Comparison of ENCODE assay signal across 18 cellular contexts in the genomic region with DNA sequence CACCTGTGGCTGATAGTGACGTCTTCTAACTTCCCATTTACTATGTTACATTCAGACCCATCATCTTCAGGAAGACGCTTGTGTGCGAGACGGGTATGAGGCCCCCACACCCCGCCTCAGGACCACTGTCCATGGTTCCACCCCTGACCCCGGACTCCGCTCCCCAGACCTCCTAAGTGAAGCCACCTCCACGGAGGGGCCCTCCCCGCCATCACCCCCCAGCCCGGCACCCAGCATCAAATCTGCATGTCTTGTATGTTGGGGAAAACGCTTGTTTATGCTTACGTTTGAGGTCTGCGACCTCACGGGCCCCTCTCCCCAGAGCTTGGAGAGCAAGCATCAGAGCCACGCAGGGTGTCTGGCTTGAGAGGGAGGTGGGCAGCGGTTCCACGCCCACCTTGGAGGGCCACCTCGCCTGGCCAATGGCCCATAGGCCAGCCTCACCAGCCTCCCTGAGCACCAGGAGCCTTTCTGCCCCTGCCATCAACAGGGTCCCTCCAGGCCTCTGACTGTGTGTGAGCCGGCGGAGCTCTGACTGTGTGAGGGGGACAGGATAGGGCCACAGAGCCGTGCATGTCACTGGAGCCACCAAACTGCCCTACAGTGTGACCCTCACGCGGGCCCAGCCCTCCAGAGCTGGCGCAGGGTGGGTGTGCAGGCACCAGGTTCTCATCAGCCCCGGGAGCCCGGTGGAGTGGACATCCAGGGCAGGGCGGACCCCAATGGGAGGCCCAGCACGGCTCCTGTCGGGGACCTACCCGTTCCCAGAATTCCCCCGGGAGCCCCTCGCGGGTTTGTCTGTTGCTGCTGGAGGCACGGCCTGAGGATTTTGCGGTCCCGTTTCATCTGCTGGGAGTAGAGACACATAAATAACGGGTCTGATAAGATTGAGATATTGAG.
"Had no signal": no experiment of that assay in that cellular context is flagged by ENCODE, and none has a peak within 500 bp of the region (broad histone marks: within the 10 kb centered on the region; RNA-seq: fewer than 3 reads in every experiment).

No MANE protein-coding gene starts in this region.

- H3K4me1 ChIP-seq: suprapubic skin had no signal

- H3K27ac Mint-ChIP-seq: activated CD4-positive, alpha-beta memory T cell treated with anti-CD3 and anti-CD28 coated beads, Interleukin-2, amount 10 ng/mL, durations not matched to agents 7 days and 5 days; activated CD4-positive, alpha-beta T cell treated with anti-CD3 and anti-CD28 coated beads for 36 hours; activated naive CD4-positive, alpha-beta T cell treated with anti-CD3 and anti-CD28 coated beads, Interleukin-2, amount 50 U/mL, for 72 hours; activated T-cell treated with anti-CD3 and anti-CD28 coated beads, Interleukin-2, amount 50 U/mL, for 24 hours; immature natural killer cell; naive B cell; stimulated activated naive CD8-positive, alpha-beta T cell treated with anti-CD3 and anti-CD28 coated beads, Interleukin-15, Interleukin-2, amounts not matched to agents 100 ng/mL and 50 ng/mL, for 24 hours; T-cell; type B pancreatic cell had no signal

- DNase-seq: activated CD4-positive, alpha-beta memory T cell treated with anti-CD3 and anti-CD28 coated beads, Interleukin-2, amount 10 ng/mL, durations not matched to agents 7 days and 5 days; activated CD4-positive, alpha-beta T cell treated with anti-CD3 and anti-CD28 coated beads for 36 hours; activated gamma-delta T cell; activated T-cell treated with anti-CD3 and anti-CD28 coated beads, Interleukin-2, amount 50 U/mL, for 24 hours; effector CD8-positive, alpha-beta T cell; foreskin fibroblast; immature natural killer cell; mammary epithelial cell; naive B cell; T-cell had no signal

- H3K36me3 ChIP-seq: suprapubic skin had no signal

- H3K4me2 ChIP-seq: smooth muscle cell had no signal

- H3K27ac ChIP-seq: suprapubic skin had no signal

- H3K4me3 Mint-ChIP-seq: activated CD4-positive, alpha-beta memory T cell treated with anti-CD3 and anti-CD28 coated beads, Interleukin-2, amount 10 ng/mL, durations not matched to agents 7 days and 5 days; activated CD4-positive, alpha-beta T cell treated with anti-CD3 and anti-CD28 coated beads for 36 hours; activated T-cell treated with anti-CD3 and anti-CD28 coated beads, Interleukin-2, amount 50 U/mL, for 24 hours; brain; central memory CD8-positive, alpha-beta T cell; immature natural killer cell; naive B cell; stimulated activated naive CD8-positive, alpha-beta T cell treated with anti-CD3 and anti-CD28 coated beads, Interleukin-15, Interleukin-2, amounts not matched to agents 100 ng/mL and 50 ng/mL, for 24 hours; T-cell; type B pancreatic cell had no signal

- H3K27me3 Mint-ChIP-seq: activated CD4-positive, alpha-beta memory T cell treated with anti-CD3 and anti-CD28 coated beads, Interleukin-2, amount 10 ng/mL, durations not matched to agents 7 days and 5 days; activated CD4-positive, alpha-beta T cell treated with anti-CD3 and anti-CD28 coated beads for 36 hours; central memory CD8-positive, alpha-beta T cell had no signal

- H3K36me3 Mint-ChIP-seq: activated naive CD4-positive, alpha-beta T cell treated with anti-CD3 and anti-CD28 coated beads, Interleukin-2, amount 50 U/mL, for 72 hours; brain; immature natural killer cell; naive B cell; T-cell; type B pancreatic cell had no signal

- ATAC-seq: activated CD4-positive, alpha-beta T cell treated with anti-CD3 and anti-CD28 coated beads for 36 hours; activated naive CD4-positive, alpha-beta T cell treated with anti-CD3 and anti-CD28 coated beads, Interleukin-2, amount 50 U/mL, for 72 hours; right cardiac atrium; T-cell had no signal

- H3K4me1 Mint-ChIP-seq: activated CD4-positive, alpha-beta memory T cell treated with anti-CD3 and anti-CD28 coated beads, Interleukin-2, amount 10 ng/mL, durations not matched to agents 7 days and 5 days; activated CD4-positive, alpha-beta T cell treated with anti-CD3 and anti-CD28 coated beads for 36 hours; central memory CD8-positive, alpha-beta T cell; immature natural killer cell; naive B cell; T-cell had no signal

- H3K9me3 Mint-ChIP-seq: activated CD4-positive, alpha-beta memory T cell treated with anti-CD3 and anti-CD28 coated beads, Interleukin-2, amount 10 ng/mL, durations not matched to agents 7 days and 5 days; activated naive CD4-positive, alpha-beta T cell treated with anti-CD3 and anti-CD28 coated beads, Interleukin-2, amount 50 U/mL, for 72 hours; activated T-cell treated with anti-CD3 and anti-CD28 coated beads, Interleukin-2, amount 50 U/mL, for 24 hours; central memory CD8-positive, alpha-beta T cell; immature natural killer cell; naive B cell; stimulated activated naive CD8-positive, alpha-beta T cell treated with anti-CD3 and anti-CD28 coated beads, Interleukin-15, Interleukin-2, amounts not matched to agents 100 ng/mL and 50 ng/mL, for 24 hours; T-cell; type B pancreatic cell had no signal

- H3K9me3 ChIP-seq: suprapubic skin had no signal

- H3K4me3 ChIP-seq: smooth muscle cell, suprapubic skin had no signal
